Comparison of ENCODE assay signal across 22 cellular contexts in the genomic region with DNA sequence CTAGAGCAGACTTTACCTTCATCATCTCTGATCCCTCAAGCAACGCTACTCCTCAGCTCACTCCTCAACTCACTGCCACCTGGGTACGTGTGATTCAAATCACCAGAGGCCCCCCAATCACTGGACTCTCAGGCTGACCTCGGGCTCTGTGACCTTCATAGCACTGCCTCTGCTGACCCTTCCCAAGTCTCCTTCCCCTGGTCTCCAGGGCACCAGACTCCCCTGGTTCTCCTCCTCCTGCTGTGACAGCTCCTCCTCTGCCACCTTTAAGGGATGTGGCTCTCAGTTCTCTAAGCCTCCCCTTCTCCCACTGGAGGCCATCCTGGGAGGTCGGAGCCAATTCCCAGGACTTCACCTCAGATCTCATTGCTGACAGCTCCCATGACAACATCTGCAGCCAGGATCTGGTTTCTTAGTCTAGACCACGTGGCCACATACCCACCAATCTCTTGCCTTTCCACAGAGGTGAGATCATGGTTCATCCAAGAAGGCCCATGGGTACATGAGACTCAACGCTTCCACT.
DNase-seq lines count a peak whose midpoint lies in the region; ATAC-seq and TF ChIP-seq lines count a peak whose summit lies in the region.
"Had no signal": no experiment of that assay in that cellular context is flagged by ENCODE, and none has a peak within 500 bp of the region (broad histone marks: within the 10 kb centered on the region; RNA-seq: fewer than 3 reads in every experiment).

No MANE protein-coding gene starts in this region.

- no peak overlapping the region for H3K27ac ChIP-seq in neural progenitor cell
- H3K27ac ChIP-seq: adrenal gland, breast epithelium, spleen, stomach had no signal

- intact Hi-C loops in activated naive CD4-positive, alpha-beta T cell treated with anti-CD3 and anti-CD28 coated beads for 36 hours (cut with micrococcal nuclease): no loop called here
- intact Hi-C loops in activated T-helper 2 cell treated with anti-CD3 and anti-CD28 coated beads, Interferon-gamma antibody, Interleukin-2, Interleukin-4, amounts not matched to agents 10 μg/mL and 5 μg/mL and 100 μg/mL, durations not matched to agents 14 hours and 24 hours and 36 hours (cut with micrococcal nuclease): no loop called here

- no peaks in the 10 kb centered on the region for H3K9me3 Mint-ChIP-seq in activated naive CD4-positive, alpha-beta T cell treated with anti-CD3 and anti-CD28 coated beads, Interleukin-2, amount 50 U/mL, for 72 hours
- no peaks in the 10 kb centered on the region for H3K9me3 Mint-ChIP-seq in activated naive CD4-positive, alpha-beta T cell treated with anti-CD3 and anti-CD28 coated beads for 36 hours
- H3K9me3 Mint-ChIP-seq in activated T-helper 2 cell treated with anti-CD3 and anti-CD28 coated beads, Interferon-gamma antibody, Interleukin-2, Interleukin-4, amounts not matched to agents 10 μg/mL and 5 μg/mL and 100 μg/mL, durations not matched to agents 14 hours and 24 hours and 36 hours: no peaks in the 10 kb centered on the region
- H3K9me3 Mint-ChIP-seq in neural progenitor cell: peaks cover 13% of the 10 kb centered on the region
- peaks cover 11% of the 10 kb centered on the region for H3K9me3 Mint-ChIP-seq in mesothelial cell of epicardium
- H3K9me3 Mint-ChIP-seq: dendritic cell treated with granulocyte-macrophage colony-stimulating factor and Interleukin-4, amounts not matched to agents 40 ng/mL and 50 ng/mL, for 4 days had no signal

- H4K20me1 ChIP-seq in neural progenitor cell (ENCODE audit: low read depth): no peaks in the 10 kb centered on the region

- H3K79me2 ChIP-seq in neural progenitor cell (ENCODE audit: low read depth): no peaks in the 10 kb centered on the region

- H3K4me1 ChIP-seq in neural progenitor cell: peaks cover 7% of the 10 kb centered on the region

- CTCF ChIA-PET in activated naive CD4-positive, alpha-beta T cell treated with anti-CD3 and anti-CD28 coated beads for 36 hours (lab: Charles Lee): interaction anchor here (1.0 kb wide), 1 partner anchor 9 kb away, joined by 3 read pairs; no protein-coding TSS in a partner anchor

- no peaks in the 10 kb centered on the region for H3K9me3 ChIP-seq in neural progenitor cell (ENCODE audit: low read depth)
- H3K9me3 ChIP-seq: adrenal gland, breast epithelium, stomach had no signal

- no peak overlapping the region for H2AFZ ChIP-seq in neural progenitor cell (replicated peaks)

- H3K4me2 ChIP-seq in neural progenitor cell: no peak overlapping the region

- peak overlapping the region; percentile 49 to 87 for H3K27ac Mint-ChIP-seq in activated naive CD4-positive, alpha-beta T cell treated with anti-CD3 and anti-CD28 coated beads, Interleukin-2, amount 50 U/mL, for 72 hours
- no peak overlapping the region for H3K27ac Mint-ChIP-seq in activated naive CD4-positive, alpha-beta T cell treated with anti-CD3 and anti-CD28 coated beads for 36 hours
- peak overlapping the region; percentile 44 for H3K27ac Mint-ChIP-seq in activated T-helper 2 cell treated with anti-CD3 and anti-CD28 coated beads, Interferon-gamma antibody, Interleukin-2, Interleukin-4, amounts not matched to agents 10 μg/mL and 5 μg/mL and 100 μg/mL, durations not matched to agents 14 hours and 24 hours and 36 hours
- peak overlapping the region; percentile 29 for H3K27ac Mint-ChIP-seq in neural progenitor cell
- no peak overlapping the region for H3K27ac Mint-ChIP-seq in mesothelial cell of epicardium
- H3K27ac Mint-ChIP-seq: dendritic cell treated with granulocyte-macrophage colony-stimulating factor and Interleukin-4, amounts not matched to agents 40 ng/mL and 50 ng/mL, for 4 days had no signal

- no peak for DNase-seq in activated naive CD4-positive, alpha-beta T cell treated with anti-CD3 and anti-CD28 coated beads, Interleukin-2, amount 50 U/mL, for 72 hours (ENCODE audit: low spot score in 2 of 2)
- DNase-seq in activated naive CD4-positive, alpha-beta T cell treated with anti-CD3 and anti-CD28 coated beads for 36 hours: no peak
- DNase-seq in NCI-H2171 treated with DMSO at 0.1 percent for 48 hours (lab: John Stamatoyannopoulos, UW) (peak; percentile 65), neural progenitor cell (ENCODE audit: low spot score) (no peak), NCI-H524 treated with DMSO at 0.1 percent for 48 hours (lab: John Stamatoyannopoulos, UW) (no peak), mesothelial cell of epicardium (ENCODE audit: low spot score in 2 of 2, unreplicated experiment in 2 of 2) (no peak)
- no peak for DNase-seq in activated T-helper 2 cell treated with anti-CD3 and anti-CD28 coated beads, Interferon-gamma antibody, Interleukin-2, Interleukin-4, amounts not matched to agents 10 μg/mL and 5 μg/mL and 100 μg/mL, durations not matched to agents 14 hours and 24 hours and 36 hours (ENCODE audit: low spot score)
- DNase-seq: activated CD4-positive, alpha-beta T cell treated with anti-CD3 and anti-CD28 coated beads for 4 hours; adrenal gland; DMS79 treated with DMSO at 0.1 percent for 48 hours; H7; kidney glomerular epithelial cell; NCI-H1436; RPMI8226; spleen; stimulated activated CD4-positive, alpha-beta T cell treated with anti-CD3 and anti-CD28 coated beads, Interleukin-4, amount 100 ng/mL, for 1 hour; stomach had no signal

- H3K36me3 ChIP-seq in neural progenitor cell: no peaks in the 10 kb centered on the region
- H3K36me3 ChIP-seq: adrenal gland, breast epithelium had no signal

- no peak overlapping the region for H3K4me3 ChIP-seq in neural progenitor cell
- H3K4me3 ChIP-seq: adrenal gland, breast epithelium, lung, spleen, stomach had no signal

- ATAC-seq in activated naive CD4-positive, alpha-beta T cell treated with anti-CD3 and anti-CD28 coated beads, Interleukin-2, amount 50 U/mL, for 72 hours: no peak
- ATAC-seq in HG03342 (IDR thresholded peaks at IDR 0.05; ENCODE audit: unreplicated experiment): no peak

- peaks cover 6% of the 10 kb centered on the region for H3F3A ChIP-seq in neural progenitor cell (ENCODE audit: low read depth)

- H3K9ac ChIP-seq in neural progenitor cell: no peak overlapping the region

- no peak for TF ChIP-seq CTCF in neural progenitor cell (IDR thresholded peaks at IDR 0.05)
- TF ChIP-seq CTCF in mesothelial cell of epicardium (IDR thresholded peaks at IDR 0.05; ENCODE audit: unreplicated experiment): no peak

- no peak overlapping the region for H3K4me3 Mint-ChIP-seq in activated naive CD4-positive, alpha-beta T cell treated with anti-CD3 and anti-CD28 coated beads for 36 hours
- H3K4me3 Mint-ChIP-seq in activated T-helper 2 cell treated with anti-CD3 and anti-CD28 coated beads, Interferon-gamma antibody, Interleukin-2, Interleukin-4, amounts not matched to agents 10 μg/mL and 5 μg/mL and 100 μg/mL, durations not matched to agents 14 hours and 24 hours and 36 hours (ENCODE audit: low read depth): no peak overlapping the region
- H3K4me3 Mint-ChIP-seq in neural progenitor cell (no peak overlapping the region), mesothelial cell of epicardium (no peak overlapping the region)
- H3K4me3 Mint-ChIP-seq: dendritic cell treated with granulocyte-macrophage colony-stimulating factor and Interleukin-4, amounts not matched to agents 40 ng/mL and 50 ng/mL, for 4 days; type B pancreatic cell had no signal

- H3K27me3 Mint-ChIP-seq in activated naive CD4-positive, alpha-beta T cell treated with anti-CD3 and anti-CD28 coated beads for 36 hours (ENCODE audit: low read depth): no peaks in the 10 kb centered on the region
- H3K27me3 Mint-ChIP-seq in activated T-helper 2 cell treated with anti-CD3 and anti-CD28 coated beads, Interferon-gamma antibody, Interleukin-2, Interleukin-4, amounts not matched to agents 10 μg/mL and 5 μg/mL and 100 μg/mL, durations not matched to agents 14 hours and 24 hours and 36 hours (ENCODE audit: low read depth): no peaks in the 10 kb centered on the region
- H3K27me3 Mint-ChIP-seq in neural progenitor cell (ENCODE audit: insufficient read depth, low read depth): peaks cover 12% of the 10 kb centered on the region
- no peaks in the 10 kb centered on the region for H3K27me3 Mint-ChIP-seq in mesothelial cell of epicardium (ENCODE audit: low read depth)
- H3K27me3 Mint-ChIP-seq: dendritic cell treated with granulocyte-macrophage colony-stimulating factor and Interleukin-4, amounts not matched to agents 40 ng/mL and 50 ng/mL, for 4 days; type B pancreatic cell had no signal

- H3K36me3 Mint-ChIP-seq in activated naive CD4-positive, alpha-beta T cell treated with anti-CD3 and anti-CD28 coated beads, Interleukin-2, amount 50 U/mL, for 72 hours: peaks cover 40 to 58% of the 10 kb centered on the region in 2 donors
- H3K36me3 Mint-ChIP-seq in activated naive CD4-positive, alpha-beta T cell treated with anti-CD3 and anti-CD28 coated beads for 36 hours (ENCODE audit: low read depth): peaks cover 44% of the 10 kb centered on the region
- H3K36me3 Mint-ChIP-seq in activated T-helper 2 cell treated with anti-CD3 and anti-CD28 coated beads, Interferon-gamma antibody, Interleukin-2, Interleukin-4, amounts not matched to agents 10 μg/mL and 5 μg/mL and 100 μg/mL, durations not matched to agents 14 hours and 24 hours and 36 hours (ENCODE audit: low read depth): peaks cover 80% of the 10 kb centered on the region
- H3K36me3 Mint-ChIP-seq in neural progenitor cell: no peaks in the 10 kb centered on the region
- peaks cover 30% of the 10 kb centered on the region for H3K36me3 Mint-ChIP-seq in mesothelial cell of epicardium

- H3K4me1 Mint-ChIP-seq in activated naive CD4-positive, alpha-beta T cell treated with anti-CD3 and anti-CD28 coated beads for 36 hours (ENCODE audit: low read depth): peaks cover 21% of the 10 kb centered on the region
- peaks cover 16% of the 10 kb centered on the region for H3K4me1 Mint-ChIP-seq in activated T-helper 2 cell treated with anti-CD3 and anti-CD28 coated beads, Interferon-gamma antibody, Interleukin-2, Interleukin-4, amounts not matched to agents 10 μg/mL and 5 μg/mL and 100 μg/mL, durations not matched to agents 14 hours and 24 hours and 36 hours (ENCODE audit: low read depth)
- H3K4me1 Mint-ChIP-seq in neural progenitor cell (peaks cover 37% of the 10 kb centered on the region), mesothelial cell of epicardium (peaks cover 30% of the 10 kb centered on the region)

- H3K27me3 ChIP-seq in neural progenitor cell: no peaks in the 10 kb centered on the region
- H3K27me3 ChIP-seq: adrenal gland, breast epithelium, spleen, stomach had no signal

Comparison
In these comparisons a context has a peak if more than half of its experiments do, and no peak if none do; other contexts are left out.
1. H3K27ac Mint-ChIP-seq: peak in activated naive CD4-positive, alpha-beta T cell treated with anti-CD3 and anti-CD28 coated beads, Interleukin-2, amount 50 U/mL, for 72 hours (2 of 2), activated T-helper 2 cell treated with anti-CD3 and anti-CD28 coated beads, Interferon-gamma antibody, Interleukin-2, Interleukin-4, amounts not matched to agents 10 μg/mL and 5 μg/mL and 100 μg/mL, durations not matched to agents 14 hours and 24 hours and 36 hours (single experiment) and neural progenitor cell (single experiment); none in activated naive CD4-positive, alpha-beta T cell treated with anti-CD3 and anti-CD28 coated beads for 36 hours (single experiment) and mesothelial cell of epicardium (single experiment).